Comparison of ENCODE assay signal across 9 cellular contexts in the genomic region with DNA sequence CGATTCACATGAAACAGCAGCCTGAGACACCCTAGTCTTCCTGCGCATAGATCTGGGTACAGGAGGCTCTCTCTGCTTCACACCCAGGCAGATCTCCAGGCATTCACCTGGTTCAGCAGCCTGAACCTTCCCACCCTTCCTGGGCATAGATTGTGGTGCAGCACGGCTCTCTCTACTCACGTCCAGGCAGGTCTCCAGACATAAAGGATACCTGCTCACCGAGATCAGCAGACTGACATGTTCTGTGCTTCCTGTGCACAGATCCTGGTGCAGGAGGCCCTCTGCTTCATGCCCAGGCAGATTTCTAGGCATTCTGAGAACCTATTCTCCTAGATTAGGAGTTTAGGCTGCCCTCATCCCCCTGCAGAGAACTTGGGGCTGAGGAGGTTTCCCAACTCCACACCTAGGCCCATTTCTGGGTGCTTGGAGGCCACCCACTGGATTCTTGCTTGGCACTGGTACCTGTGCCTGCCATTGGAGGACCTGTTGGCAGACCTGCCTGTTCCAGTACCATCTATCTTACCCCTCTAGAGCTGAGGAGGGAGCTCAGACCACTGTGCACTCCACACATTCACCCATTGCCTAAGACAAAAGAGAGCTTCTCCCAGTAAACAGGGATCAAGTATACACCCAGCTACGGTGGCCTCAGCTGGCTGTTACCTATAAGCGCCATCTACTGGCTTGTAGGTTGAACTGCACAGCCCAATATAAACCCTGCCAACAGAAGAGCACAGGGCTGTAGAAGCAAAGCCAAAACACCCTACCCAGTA. TPM values are rescaled to one million over a fixed set of nuclear protein-coding genes. Genes with fewer than 3 reads are reported as not detected.
DNase-seq lines count a peak whose midpoint lies in the region; ATAC-seq, FAIRE-seq and TF ChIP-seq lines count a peak whose summit lies in the region.
"Had no signal": no experiment of that assay in that cellular context is flagged by ENCODE, and none has a peak within 500 bp of the region (broad histone marks: within the 10 kb centered on the region; RNA-seq: fewer than 3 reads in every experiment).

No MANE protein-coding gene starts in this region.

- no peaks in the 10 kb centered on the region for H3K27me3 Mint-ChIP-seq in CD8-positive, alpha-beta T cell (ENCODE audit: low read depth)
- H3K27me3 Mint-ChIP-seq: activated naive CD8-positive, alpha-beta T cell had no signal

- H3K4me1 ChIP-seq in CD8-positive, alpha-beta T cell (ENCODE audit: insufficient read depth, low read length): no peaks in the 10 kb centered on the region

- intact Hi-C loops in CD8-positive, alpha-beta T cell (cut with DNase I, micrococcal nuclease): no loop called here

- H3K27ac ChIP-seq in CD8-positive, alpha-beta T cell (ENCODE audit: low read depth, low read length): no peak overlapping the region

- no peak for FAIRE-seq in urothelium cell line (lab: Jason Lieb, UNC)

- no peaks in the 10 kb centered on the region for H3K36me3 Mint-ChIP-seq in CD8-positive, alpha-beta T cell
- H3K36me3 Mint-ChIP-seq: activated naive CD8-positive, alpha-beta T cell had no signal

- no peaks in the 10 kb centered on the region for H3K9me3 ChIP-seq in CD8-positive, alpha-beta T cell (ENCODE audit: low read length)

- H3K4me3 Mint-ChIP-seq in CD8-positive, alpha-beta T cell: no peak overlapping the region
- H3K4me3 Mint-ChIP-seq: activated naive CD8-positive, alpha-beta T cell had no signal

- POLR2A ChIA-PET in CD8-positive, alpha-beta T cell (lab: Charles Lee): interaction anchor here (0.7 kb wide), 1 partner anchor 528 kb away, joined by 3 read pairs; no protein-coding TSS in a partner anchor

- DNase-seq in NCI-H2081 (lab: John Stamatoyannopoulos, UW): peak; percentile 28 to 63
- DNase-seq in NCI-H2081 treated with DMSO at 0.1 percent for 48 hours (lab: John Stamatoyannopoulos, UW): no peak
- peak; percentile 36 for DNase-seq in SK-N-DZ (ENCODE audit: low spot score)
- peak; percentile 26 for DNase-seq in left kidney (ENCODE audit: low read depth, low spot score)
- DNase-seq in CD8-positive, alpha-beta T cell: no peak
- DNase-seq in urothelium cell line (ENCODE audit: low spot score): no peak

- H3K9me3 Mint-ChIP-seq in CD8-positive, alpha-beta T cell: peaks cover 16% of the 10 kb centered on the region

- CTCF ChIA-PET in CD8-positive, alpha-beta T cell (lab: Charles Lee): no interaction called here

- no peaks in the 10 kb centered on the region for H3K36me3 ChIP-seq in CD8-positive, alpha-beta T cell (ENCODE audit: insufficient read depth, low read length)

- H3K27ac Mint-ChIP-seq in CD8-positive, alpha-beta T cell: no peak overlapping the region
- H3K27ac Mint-ChIP-seq: activated naive CD8-positive, alpha-beta T cell had no signal

- H3K4me3 ChIP-seq in CD8-positive, alpha-beta T cell (ENCODE audit: low read depth, low read length): no peak overlapping the region

- no peak for TF ChIP-seq CTCF in CD8-positive, alpha-beta T cell (IDR thresholded peaks at IDR 0.05)

- ATAC-seq in GM19463 (IDR thresholded peaks at IDR 0.05; ENCODE audit: unreplicated experiment) (peak; percentile 93), HG03432 (IDR thresholded peaks at IDR 0.05; ENCODE audit: unreplicated experiment) (peak; percentile 94)
- no peak for ATAC-seq in CD8-positive, alpha-beta T cell

- no peaks in the 10 kb centered on the region for H3K27me3 ChIP-seq in CD8-positive, alpha-beta T cell (ENCODE audit: insufficient read depth, low read length)

- H3K4me1 Mint-ChIP-seq in CD8-positive, alpha-beta T cell (ENCODE audit: low read depth): no peaks in the 10 kb centered on the region

RNA-seq across cellular contexts. Expression of gene GARIN6, which starts 28.0 kb away (rescaled TPM):
- polyA plus RNA-seq in SK-N-DZ (2014; cell fraction: cytosol; rRNA removed): not detected in 2 replicates
- not detected in 2 replicates for polyA plus RNA-seq in SK-N-DZ (2014; cell fraction: nucleus; rRNA removed)
- not detected for total RNA-seq in CD8-positive, alpha-beta T cell

Comparison
In these comparisons a context has a peak if more than half of its experiments do, and no peak if none do; other contexts are left out.
1. DNase-seq: peak in NCI-H2081 (2 of 2), SK-N-DZ (single experiment) and left kidney (single experiment); none in NCI-H2081 treated with DMSO at 0.1 percent for 48 hours (single experiment), CD8-positive, alpha-beta T cell (0 of 7) and urothelium cell line (single experiment).